In genomic region chr17:49224997-49225337, GRCh38 we compare ENCODE assay signal across 12 cellular contexts. TPM values are rescaled to one million over a fixed set of nuclear protein-coding genes. Genes with fewer than 3 reads are reported as not detected.
A peak's percentile ranks its signal among the peaks of the same experiment; 100 is the strongest.
DNase-seq lines count a peak whose midpoint lies in the region; ATAC-seq, FAIRE-seq and TF ChIP-seq lines count a peak whose summit lies in the region.
"Had no signal": no experiment of that assay in that cellular context is flagged by ENCODE, and none has a peak within 500 bp of the region (broad histone marks: within the 10 kb centered on the region; RNA-seq: fewer than 3 reads in every experiment).

No MANE protein-coding gene starts in this region.

- peaks cover 90% of the 10 kb centered on the region for H3K27me3 Mint-ChIP-seq in brain
- H3K27me3 Mint-ChIP-seq in naive thymus-derived CD8-positive, alpha-beta T cell, result peaks cover 0 to 2% (median 0%) of the 10 kb centered on the region in 5 donors

- ATAC-seq in naive thymus-derived CD8-positive, alpha-beta T cell, result no peak
- ATAC-seq in HepG2, result no peak

- H3K36me3 ChIP-seq in BLaER1 treated with 17β-estradiol and CSF1 and Interleukin-3, amounts not matched to agents 10 nM and 100 nM, result peaks cover 0 to 22% (median 0%) of the 10 kb centered on the region in 11 experiments; a peak in 9 of 22 replicates
- H3K36me3 ChIP-seq in HepG2 (replicated peaks in 1 of 2; ENCODE audit: control insufficient read depth in 1 of 2, insufficient read depth in 2 of 2, low read length in 2 of 2), result no peaks in the 10 kb centered on the region

- DNase-seq in naive thymus-derived CD8-positive, alpha-beta T cell, result no peak
- DNase-seq in EL (no peak), mucosa of gallbladder (ENCODE audit: low spot score) (no peak), HepG2 (ENCODE audit: low spot score) (no peak), LoVo (ENCODE audit: low spot score) (no peak)
- DNase-seq: Calu3, SHP77 had no signal

- H3K4me1 Mint-ChIP-seq in brain, result peaks cover 14% of the 10 kb centered on the region
- H3K4me1 Mint-ChIP-seq in naive thymus-derived CD8-positive, alpha-beta T cell, result peaks cover 25 to 54% (median 47%) of the 10 kb centered on the region in 4 donors

- H2AFZ ChIP-seq in HepG2 (ENCODE audit: low read length), result no peak overlapping the region

- peak overlapping the region; percentile 72 to 89 (median 84) for H3K4me2 ChIP-seq in BLaER1 treated with 17β-estradiol and CSF1 and Interleukin-3, amounts not matched to agents 10 nM and 100 nM
- no peak overlapping the region for H3K4me2 ChIP-seq in HepG2 (ENCODE audit: low read depth, low read length)

- peaks cover 0 to 47% (median 14%) of the 10 kb centered on the region in 11 experiments; a peak in 13 of 22 replicates for H4K20me1 ChIP-seq in BLaER1 treated with 17β-estradiol and CSF1 and Interleukin-3, amounts not matched to agents 10 nM and 100 nM
- no peaks in the 10 kb centered on the region for H4K20me1 ChIP-seq in HepG2 (ENCODE audit: insufficient read depth, low read length)

- FAIRE-seq in HepG2 (lab: Jason Lieb, UNC), result no peak
- FAIRE-seq: small intestine had no signal

- intact Hi-C loops in HepG2 (cut with micrococcal nuclease; ENCODE audit: unreplicated experiment), result no loop called here

- TF ChIP-seq EP300 in HepG2 (IDR thresholded peaks at IDR 0.05; ENCODE audit: low read depth in 2 of 2, low read length in 2 of 2), result no peak
- no peak for TF ChIP-seq EP300 in HepG2 (CRISPR knock-in tag; IDR thresholded peaks at IDR 0.05; ENCODE audit: borderline replicate concordance)

- H3K4me1 ChIP-seq in BLaER1 treated with 17β-estradiol and CSF1 and Interleukin-3, amounts not matched to agents 10 nM and 100 nM, result peaks cover 29 to 52% (median 40%) of the 10 kb centered on the region in 10 experiments
- H3K4me1 ChIP-seq in HepG2 (ENCODE audit: insufficient read depth, low read length), result peaks cover 32% of the 10 kb centered on the region

- POLR2A ChIA-PET in naive thymus-derived CD8-positive, alpha-beta T cell (lab: Charles Lee), result interaction anchor here (0.9 to 8.9 kb wide), 5 partner anchors 8 to 332 kb away, joined by 3 to 112 read pairs (median 6); partner anchors contain the start of gene ATP5MC1
- POLR2A ChIA-PET in HepG2 (lab: Yijun Ruan, JAX), result no interaction called here

- no peaks in the 10 kb centered on the region for H3K9me3 Mint-ChIP-seq in brain
- H3K9me3 Mint-ChIP-seq in naive thymus-derived CD8-positive, alpha-beta T cell, result no peaks in the 10 kb centered on the region

- no TSS peak for BruUV-seq in HepG2 (replicated peaks; lab: Mats Ljungman, UMichigan)

- CTCF ChIA-PET in HepG2 (lab: Yijun Ruan, JAX; ENCODE audit: low intra/inter-chr PET ratio, low total read pairs), result no interaction called here

- H3K27ac ChIP-seq in BLaER1 treated with 17β-estradiol and CSF1 and Interleukin-3, amounts not matched to agents 10 nM and 100 nM, result no peak overlapping the region
- no peak overlapping the region for H3K27ac ChIP-seq in HepG2 (ENCODE audit: extremely low read length, insufficient read depth, low read length)

- peak overlapping the region in 7 of 10 experiments; percentile 35 to 62 (median 44); a peak in 11 of 20 replicates for H3K4me3 ChIP-seq in BLaER1 treated with 17β-estradiol and CSF1 and Interleukin-3, amounts not matched to agents 10 nM and 100 nM
- H3K4me3 ChIP-seq in HepG2 (replicated peaks in 1 of 3; ENCODE audit: insufficient read depth in 1 of 3, low read depth in 2 of 3, low read length in 3 of 3), result no peak overlapping the region
- H3K4me3 ChIP-seq: mucosa of descending colon had no signal

- no peaks in the 10 kb centered on the region for H3K36me3 Mint-ChIP-seq in brain
- H3K36me3 Mint-ChIP-seq in naive thymus-derived CD8-positive, alpha-beta T cell, result peaks cover 0 to 19% (median 2%) of the 10 kb centered on the region in 3 donors

- no peaks in the 10 kb centered on the region for H3K9me3 ChIP-seq in BLaER1 treated with 17β-estradiol and CSF1 and Interleukin-3, amounts not matched to agents 10 nM and 100 nM (replicated peaks in 1 of 11)
- H3K9me3 ChIP-seq in HepG2 (ENCODE audit: low read length), result no peaks in the 10 kb centered on the region
- H3K9me3 ChIP-seq: mucosa of descending colon had no signal

- no peak for TF ChIP-seq CTCF in brain (conservative IDR thresholded peaks at IDR 0.05)
- TF ChIP-seq CTCF in HepG2 (CRISPR knock-in tag; IDR thresholded peaks at IDR 0.05), result no peak

- TF ChIP-seq POLR2A in GM19099 (IDR thresholded peaks at IDR 0.05; ENCODE audit: extremely low read depth, insufficient read length, low read depth) (peak; percentile 5), HepG2 (IDR thresholded peaks at IDR 0.05; ENCODE audit: insufficient read depth in 1 of 2, low read depth in 2 of 2, low read length in 2 of 2) (no peak)

- no peak for TF ChIP-seq RAD21 in HepG2 (CRISPR knock-in tag; IDR thresholded peaks at IDR 0.05)

- no peak overlapping the region for H3K9ac ChIP-seq in BLaER1 treated with 17β-estradiol and CSF1 and Interleukin-3, amounts not matched to agents 10 nM and 100 nM
- H3K9ac ChIP-seq in HepG2 (ENCODE audit: insufficient read depth, low read depth, low read length), result no peak overlapping the region

- in situ Hi-C loops in HepG2 (cut with HindIII; ENCODE audit: extremely low pct_ligation_motif_present, low pct_unique_long_range_greater_than_20kb), result loop anchor here (5.0 kb wide), 1 partner anchor 43 kb away; no protein-coding TSS in a partner anchor

- WGBS in HepG2 (ENCODE audit: low lambda C conversion rate), result 26% methylated on average over 3 of the region's 11 CpGs

- peaks cover 58 to 74% (median 70%) of the 10 kb centered on the region in 11 experiments for H3K27me3 ChIP-seq in BLaER1 treated with 17β-estradiol and CSF1 and Interleukin-3, amounts not matched to agents 10 nM and 100 nM
- H3K27me3 ChIP-seq in HepG2 (ENCODE audit: control insufficient read depth in 1 of 2, insufficient read depth in 2 of 2, low read length in 2 of 2), result peaks cover 12 to 74% of the 10 kb centered on the region in 2 experiments; a peak in 4 of 5 replicates

- peak overlapping the region in 4 of 5 experiments; percentile 47 to 71 (median 54) for H3K4me3 Mint-ChIP-seq in brain
- peak overlapping the region; percentile 67 to 87 (median 84) for H3K4me3 Mint-ChIP-seq in naive thymus-derived CD8-positive, alpha-beta T cell

- H3K27ac Mint-ChIP-seq in brain, result no peak overlapping the region
- peak overlapping the region in 2 of 10 donors; percentile 24 to 84 for H3K27ac Mint-ChIP-seq in naive thymus-derived CD8-positive, alpha-beta T cell

- H3K79me2 ChIP-seq in HepG2 (ENCODE audit: insufficient read depth, low read length), result no peaks in the 10 kb centered on the region

RNA-seq across cellular contexts. Expression of gene PHOSPHO1, which starts 5.6 kb away (rescaled TPM):
- polyA plus RNA-seq in brain (ENCODE audit: insufficient read depth, low read depth, low replicate concordance) (1.8 TPM), HepG2 (2011; rRNA removed) (not detected in 2 replicates)
- total RNA-seq in naive thymus-derived CD8-positive, alpha-beta T cell, result not detected
- polyA plus RNA-seq in naive thymus-derived CD8-positive, alpha-beta T cell, result under 1 TPM; 0.25 to 0.62 (median 0.35) TPM
- total RNA-seq in mucosa of gallbladder (0.23 TPM), HepG2 (2016; rRNA removed; fragmentation: Illumina TruSeq; extraction: Trizol) (not detected in 2 replicates)
- total RNA-seq in HepG2 (2016; cell fraction: cytosol; rRNA removed; fragmentation: Illumina TruSeq; extraction: Trizol; ENCODE audit: low read depth), result not detected in 2 replicates
- not detected in 2 replicates for total RNA-seq in HepG2 (2016; cell fraction: insoluble cytoplasmic fraction; rRNA removed; fragmentation: Illumina TruSeq; extraction: Trizol)
- not detected in 2 replicates for total RNA-seq in HepG2 (2016; cell fraction: membrane; rRNA removed; fragmentation: Illumina TruSeq; extraction: Trizol)
- total RNA-seq in HepG2 (2016; cell fraction: nucleus; rRNA removed; fragmentation: Illumina TruSeq; extraction: Trizol), result not detected in 2 replicates
- not detected in 2 replicates for polyA plus RNA-seq in HepG2 (2011; cell fraction: cytosol; rRNA removed)
- not detected in 2 replicates for polyA plus RNA-seq in HepG2 (2011; cell fraction: nucleus; rRNA removed)
- not detected in 2 replicates for polyA plus RNA-seq in HepG2 (2012)
- not detected in 2 replicates for polyA plus RNA-seq in HepG2 (2016; cell fraction: cytosol; fragmentation: Illumina TruSeq; extraction: Trizol; ENCODE audit: low read depth)
- not detected in 2 replicates for polyA plus RNA-seq in HepG2 (2016; cell fraction: insoluble cytoplasmic fraction; fragmentation: Illumina TruSeq; extraction: Trizol; ENCODE audit: low read depth)
- polyA plus RNA-seq in HepG2 (2016; cell fraction: membrane; fragmentation: Illumina TruSeq; extraction: Trizol; ENCODE audit: low read depth), result 0.16 TPM in 1 of 2 replicates, not detected in the other
- not detected in 2 replicates for polyA plus RNA-seq in HepG2 (2016; cell fraction: nucleus; fragmentation: Illumina TruSeq; extraction: Trizol; ENCODE audit: insufficient read depth, low read depth)
- 0.72 TPM in 1 of 2 replicates, not detected in the other for polyA minus RNA-seq in HepG2 (2011; rRNA and poly(A)+ RNA removed; ENCODE audit: low replicate concordance)
- polyA minus RNA-seq in HepG2 (2011; cell fraction: cytosol; rRNA and poly(A)+ RNA removed), result not detected in 2 replicates
- polyA minus RNA-seq in HepG2 (2011; cell fraction: nucleus; rRNA and poly(A)+ RNA removed), result not detected in 2 replicates
- total RNA-seq: Calu3 had no signal

RNA-seq across cellular contexts. Expression of gene ABI3, which starts 14.5 kb away (rescaled TPM):
- polyA plus RNA-seq in brain (ENCODE audit: insufficient read depth, low read depth, low replicate concordance) (3.2 TPM), HepG2 (2011; rRNA removed) (not detected in 2 replicates)
- 10 to 100 TPM; 16.6 to 16.9 TPM for total RNA-seq in naive thymus-derived CD8-positive, alpha-beta T cell
- 10 to 100 TPM; 27.7 to 50.7 (median 48.4) TPM for polyA plus RNA-seq in naive thymus-derived CD8-positive, alpha-beta T cell
- total RNA-seq in mucosa of gallbladder (15.8 TPM), HepG2 (2016; rRNA removed; fragmentation: Illumina TruSeq; extraction: Trizol) (not detected in 2 replicates)
- not detected in 2 replicates for total RNA-seq in HepG2 (2016; cell fraction: cytosol; rRNA removed; fragmentation: Illumina TruSeq; extraction: Trizol; ENCODE audit: low read depth)
- not detected in 2 replicates for total RNA-seq in HepG2 (2016; cell fraction: insoluble cytoplasmic fraction; rRNA removed; fragmentation: Illumina TruSeq; extraction: Trizol)
- total RNA-seq in HepG2 (2016; cell fraction: membrane; rRNA removed; fragmentation: Illumina TruSeq; extraction: Trizol), result not detected in 2 replicates
- total RNA-seq in HepG2 (2016; cell fraction: nucleus; rRNA removed; fragmentation: Illumina TruSeq; extraction: Trizol), result not detected in 2 replicates
- 0.04 TPM in 1 of 2 replicates, not detected in the other for polyA plus RNA-seq in HepG2 (2011; cell fraction: cytosol; rRNA removed)
- not detected in 2 replicates for polyA plus RNA-seq in HepG2 (2011; cell fraction: nucleus; rRNA removed)
- polyA plus RNA-seq in HepG2 (2012), result not detected in 2 replicates
- polyA plus RNA-seq in HepG2 (2016; cell fraction: cytosol; fragmentation: Illumina TruSeq; extraction: Trizol; ENCODE audit: low read depth), result not detected in 2 replicates
- polyA plus RNA-seq in HepG2 (2016; cell fraction: insoluble cytoplasmic fraction; fragmentation: Illumina TruSeq; extraction: Trizol; ENCODE audit: low read depth), result not detected in 2 replicates
- polyA plus RNA-seq in HepG2 (2016; cell fraction: membrane; fragmentation: Illumina TruSeq; extraction: Trizol; ENCODE audit: low read depth), result not detected in 2 replicates
- polyA plus RNA-seq in HepG2 (2016; cell fraction: nucleus; fragmentation: Illumina TruSeq; extraction: Trizol; ENCODE audit: insufficient read depth, low read depth), result not detected in 2 replicates
- not detected in 2 replicates for polyA minus RNA-seq in HepG2 (2011; rRNA and poly(A)+ RNA removed; ENCODE audit: low replicate concordance)
- not detected in 2 replicates for polyA minus RNA-seq in HepG2 (2011; cell fraction: cytosol; rRNA and poly(A)+ RNA removed)
- polyA minus RNA-seq in HepG2 (2011; cell fraction: nucleus; rRNA and poly(A)+ RNA removed), result not detected in 2 replicates
- total RNA-seq: Calu3 had no signal

RNA-seq across cellular contexts. Expression of gene GNGT2, which starts 14.6 kb away (rescaled TPM):
- polyA plus RNA-seq in brain (ENCODE audit: insufficient read depth, low read depth, low replicate concordance) (1.4 TPM), HepG2 (2011; rRNA removed) (not detected in 2 replicates)
- 1 to 10 TPM; 4.7 to 7.0 TPM for total RNA-seq in naive thymus-derived CD8-positive, alpha-beta T cell
- polyA plus RNA-seq in naive thymus-derived CD8-positive, alpha-beta T cell, result 10 to 100 TPM; 14.7 to 25.8 (median 17.1) TPM
- total RNA-seq in mucosa of gallbladder (3.4 TPM), HepG2 (2016; rRNA removed; fragmentation: Illumina TruSeq; extraction: Trizol) (not detected in 2 replicates)
- total RNA-seq in HepG2 (2016; cell fraction: cytosol; rRNA removed; fragmentation: Illumina TruSeq; extraction: Trizol; ENCODE audit: low read depth), result not detected in 2 replicates
- not detected in 2 replicates for total RNA-seq in HepG2 (2016; cell fraction: insoluble cytoplasmic fraction; rRNA removed; fragmentation: Illumina TruSeq; extraction: Trizol)
- total RNA-seq in HepG2 (2016; cell fraction: membrane; rRNA removed; fragmentation: Illumina TruSeq; extraction: Trizol), result not detected in 2 replicates
- not detected in 2 replicates for total RNA-seq in HepG2 (2016; cell fraction: nucleus; rRNA removed; fragmentation: Illumina TruSeq; extraction: Trizol)
- polyA plus RNA-seq in HepG2 (2011; cell fraction: cytosol; rRNA removed), result not detected in 2 replicates
- polyA plus RNA-seq in HepG2 (2011; cell fraction: nucleus; rRNA removed), result not detected in 2 replicates
- not detected in 2 replicates for polyA plus RNA-seq in HepG2 (2012)
- not detected in 2 replicates for polyA plus RNA-seq in HepG2 (2016; cell fraction: cytosol; fragmentation: Illumina TruSeq; extraction: Trizol; ENCODE audit: low read depth)
- not detected in 2 replicates for polyA plus RNA-seq in HepG2 (2016; cell fraction: insoluble cytoplasmic fraction; fragmentation: Illumina TruSeq; extraction: Trizol; ENCODE audit: low read depth)
- polyA plus RNA-seq in HepG2 (2016; cell fraction: membrane; fragmentation: Illumina TruSeq; extraction: Trizol; ENCODE audit: low read depth), result not detected in 2 replicates
- polyA plus RNA-seq in HepG2 (2016; cell fraction: nucleus; fragmentation: Illumina TruSeq; extraction: Trizol; ENCODE audit: insufficient read depth, low read depth), result not detected in 2 replicates
- not detected in 2 replicates for polyA minus RNA-seq in HepG2 (2011; rRNA and poly(A)+ RNA removed; ENCODE audit: low replicate concordance)
- not detected in 2 replicates for polyA minus RNA-seq in HepG2 (2011; cell fraction: cytosol; rRNA and poly(A)+ RNA removed)
- not detected in 2 replicates for polyA minus RNA-seq in HepG2 (2011; cell fraction: nucleus; rRNA and poly(A)+ RNA removed)
- total RNA-seq: Calu3 had no signal

Comparison
In these comparisons a context has a peak if more than half of its experiments do, and no peak if none do; other contexts are left out.
1. H3K4me3 ChIP-seq: peak in BLaER1 treated with 17β-estradiol and CSF1 and Interleukin-3, amounts not matched to agents 10 nM and 100 nM (7 of 10); none in HepG2 (0 of 3).
2. RNA of gene ABI3, which starts 14.5 kb away (total RNA-seq): 16.6 to 16.9 TPM in naive thymus-derived CD8-positive, alpha-beta T cell and 15.8 TPM in mucosa of gallbladder (single experiment); not detected in HepG2; every median in the first group is over 10 times any median in the second.